In the genomic region with DNA sequence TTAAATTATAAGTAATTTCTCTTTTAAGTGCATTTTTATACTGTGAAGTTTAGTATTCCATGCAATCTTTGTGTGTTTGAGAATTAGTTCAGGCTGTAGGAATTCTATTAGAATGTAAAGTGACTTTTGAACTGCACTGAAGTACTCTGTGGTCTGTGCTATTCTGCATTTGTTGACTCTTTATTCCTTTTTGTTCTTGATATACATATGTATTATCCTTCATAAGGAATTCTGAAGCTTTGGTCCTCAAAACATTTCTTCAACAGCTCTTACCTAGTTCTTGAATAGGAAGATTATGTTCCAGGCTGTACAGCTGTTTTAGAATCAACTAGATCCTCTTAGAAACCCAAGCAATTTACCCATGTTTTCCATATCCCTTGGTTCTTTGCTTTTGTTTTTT, we compare ENCODE assay signal across 33 cellular contexts.
"Had no signal": no experiment of that assay in that cellular context is flagged by ENCODE, and none has a peak within 500 bp of the region (broad histone marks: within the 10 kb centered on the region; RNA-seq: fewer than 3 reads in every experiment).

No MANE protein-coding gene starts in this region.

- H3K9me3 ChIP-seq: esophagus squamous epithelium, gastroesophageal sphincter had no signal

- H3K27me3 ChIP-seq: esophagus squamous epithelium, gastroesophageal sphincter had no signal

- H3K36me3 ChIP-seq: esophagus squamous epithelium, gastroesophageal sphincter had no signal

- H3K4me3 ChIP-seq: esophagus squamous epithelium, gastroesophageal sphincter had no signal

- H3K27ac ChIP-seq: epithelial cell of prostate, esophagus squamous epithelium, gastroesophageal sphincter, VCaP had no signal

- H3K27me3 Mint-ChIP-seq: activated B cell treated with CpG ODN at 0.5 μM for 24 hours; activated CD8-positive, alpha-beta T cell treated with anti-CD3 and anti-CD28 coated beads for 36 hours; activated naive CD8-positive, alpha-beta T cell; activated T-helper 17 cell treated with anti-CD3 and anti-CD28 coated beads, Interleukin-2, amount 50 U/mL, for 72 hours; T-helper 17 cell had no signal

- DNase-seq: activated B cell treated with CpG ODN at 0.5 μM for 24 hours; activated CD4-positive, alpha-beta T cell treated with anti-CD3 and anti-CD28 coated beads for 48 hours; activated CD4-positive, alpha-beta T cell treated with anti-CD3 and anti-CD28 coated beads, Interleukin-2, amount 50 U/mL, for 1 hour; activated CD4-positive, alpha-beta T cell treated with anti-CD3 and anti-CD28 coated beads, Interleukin-2, amount 50 U/mL, for 48 hours; activated CD8-positive, alpha-beta memory T cell treated with anti-CD3 and anti-CD28 coated beads for 24 hours; activated CD8-positive, alpha-beta T cell treated with anti-CD3 and anti-CD28 coated beads for 36 hours; activated effector memory CD4-positive, alpha-beta T cell treated with Interleukin-2 at 50 U/mL for 16 hours; activated gamma-delta T cell treated with Interleukin-2 at 50 U/mL for 16 hours; activated naive CD4-positive, alpha-beta T cell treated with anti-CD3 and anti-CD28 coated beads, Interleukin-2, amount 50 U/mL, for 16 hours; activated naive CD4-positive, alpha-beta T cell treated with Interleukin-2 at 50 U/mL for 16 hours; activated T-cell treated with anti-CD3 and anti-CD28 coated beads, Interleukin-2, amount 50 U/mL, for 4 hours; amniotic stem cell; anterior cingulate cortex; caudate nucleus; cortex of kidney; dermis blood vessel endothelial cell; effector CD8-positive, alpha-beta T cell; esophagus squamous epithelium; foreskin melanocyte; T-helper 1 cell; T-helper 17 cell had no signal

- H3K9me3 Mint-ChIP-seq: activated B cell treated with CpG ODN at 0.5 μM for 24 hours; activated CD8-positive, alpha-beta T cell treated with anti-CD3 and anti-CD28 coated beads for 36 hours; activated T-cell treated with anti-CD3 and anti-CD28 coated beads, Interleukin-2, amount 50 U/mL, for 4 hours; activated T-helper 17 cell treated with anti-CD3 and anti-CD28 coated beads, Interleukin-2, amount 50 U/mL, for 72 hours; T-helper 2 cell treated with Interferon-gamma antibody and Interleukin-4, amounts not matched to agents 5 μg/mL and 100 μg/mL, for 36 hours had no signal

- H3K4me3 Mint-ChIP-seq: activated B cell treated with CpG ODN at 0.5 μM for 24 hours; activated CD8-positive, alpha-beta T cell treated with anti-CD3 and anti-CD28 coated beads for 36 hours; activated naive CD8-positive, alpha-beta T cell; activated T-cell treated with anti-CD3 and anti-CD28 coated beads, Interleukin-2, amount 50 U/mL, for 4 hours; activated T-helper 17 cell treated with anti-CD3 and anti-CD28 coated beads, Interleukin-2, amount 50 U/mL, for 72 hours; T-helper 17 cell; T-helper 2 cell treated with Interferon-gamma antibody and Interleukin-4, amounts not matched to agents 5 μg/mL and 100 μg/mL, for 36 hours had no signal

- ATAC-seq: activated CD4-positive, CD25-positive, alpha-beta regulatory T cell treated with anti-CD3 and anti-CD28 coated beads, Interleukin-2, amount 50 U/mL, for 24 hours; activated CD8-positive, alpha-beta T cell treated with anti-CD3 and anti-CD28 coated beads for 36 hours; activated T-cell treated with anti-CD3 and anti-CD28 coated beads, Interleukin-2, amount 50 U/mL, for 4 hours; activated T-helper 17 cell treated with anti-CD3 and anti-CD28 coated beads, Interleukin-2, amount 50 U/mL, for 72 hours; gastroesophageal sphincter; T-helper 17 cell had no signal

- H3K27ac Mint-ChIP-seq: activated B cell treated with CpG ODN at 0.5 μM for 24 hours; activated CD8-positive, alpha-beta T cell treated with anti-CD3 and anti-CD28 coated beads for 36 hours; activated naive CD8-positive, alpha-beta T cell; activated T-helper 17 cell treated with anti-CD3 and anti-CD28 coated beads, Interleukin-2, amount 50 U/mL, for 72 hours; T-helper 2 cell treated with Interferon-gamma antibody and Interleukin-4, amounts not matched to agents 5 μg/mL and 100 μg/mL, for 36 hours had no signal

- FAIRE-seq: astrocyte, colon, endometrium, endothelial cell of umbilical vein, TTC549 had no signal

- H3K4me1 ChIP-seq: esophagus squamous epithelium, gastroesophageal sphincter had no signal
